In genomic region chr18:11105463-11105862, GRCh38 we compare ENCODE assay signal across 29 cellular contexts. TPM values are rescaled to one million over a fixed set of nuclear protein-coding genes. Genes with fewer than 3 reads are reported as not detected.
"Had no signal": no experiment of that assay in that cellular context is flagged by ENCODE, and none has a peak within 500 bp of the region (broad histone marks: within the 10 kb centered on the region; RNA-seq: fewer than 3 reads in every experiment).

No MANE protein-coding gene starts in this region.

- DNase-seq: activated B cell treated with CpG ODN at 0.5 μM for 24 hours; activated CD4-positive, alpha-beta T cell treated with anti-CD3 and anti-CD28 coated beads for 48 hours; activated CD4-positive, alpha-beta T cell treated with anti-CD3 and anti-CD28 coated beads, Interleukin-2, amount 50 U/mL, for 1 hour; activated CD4-positive, alpha-beta T cell treated with anti-CD3 and anti-CD28 coated beads, Interleukin-2, amount 50 U/mL, for 48 hours; activated CD8-positive, alpha-beta memory T cell treated with anti-CD3 and anti-CD28 coated beads for 24 hours; activated CD8-positive, alpha-beta T cell treated with anti-CD3 and anti-CD28 coated beads for 36 hours; activated effector memory CD4-positive, alpha-beta T cell treated with anti-CD3 and anti-CD28 coated beads, Interleukin-2, amount 50 U/mL, for 16 hours; activated naive CD4-positive, alpha-beta T cell treated with anti-CD3 and anti-CD28 coated beads for 36 hours; activated naive CD8-positive, alpha-beta T cell treated with anti-CD3 and anti-CD28 coated beads for 36 hours; activated naive CD8-positive, alpha-beta T cell treated with anti-CD3 and anti-CD28 coated beads, Interleukin-2, amount 50 U/mL, for 24 hours; activated T-cell treated with anti-CD3 and anti-CD28 coated beads, Interleukin-2, amount 50 U/mL, for 4 hours; adrenal gland; brain microvascular endothelial cell; cortex of kidney; dermis blood vessel endothelial cell; effector CD4-positive, alpha-beta T cell; effector memory CD8-positive, alpha-beta T cell; erythroblast; foreskin melanocyte; T-helper 1 cell; T-helper 17 cell; T1000; WERI-Rb-1 had no signal

- H3K27ac Mint-ChIP-seq: activated B cell treated with CpG ODN at 0.5 μM for 24 hours; activated CD8-positive, alpha-beta T cell treated with anti-CD3 and anti-CD28 coated beads for 36 hours; activated naive CD4-positive, alpha-beta T cell treated with anti-CD3 and anti-CD28 coated beads for 36 hours; activated naive CD4-positive, alpha-beta T cell treated with anti-CD3 and anti-CD28 coated beads, Interleukin-2, amount 50 U/mL, for 24 hours; activated naive CD8-positive, alpha-beta T cell treated with anti-CD3 and anti-CD28 coated beads for 36 hours; activated naive CD8-positive, alpha-beta T cell treated with anti-CD3 and anti-CD28 coated beads, Interleukin-2, amount 50 U/mL, for 24 hours; activated T-helper 2 cell treated with anti-CD3 and anti-CD28 coated beads, Interferon-gamma antibody, Interleukin-2, Interleukin-4, amounts not matched to agents 10 μg/mL and 5 μg/mL and 100 μg/mL, durations not matched to agents 14 hours and 24 hours and 36 hours; effector memory CD8-positive, alpha-beta T cell; T-helper 17 cell; T-helper 2 cell treated with Interferon-gamma antibody and Interleukin-4, amounts not matched to agents 5 μg/mL and 100 μg/mL, for 36 hours had no signal

- H3K9me3 Mint-ChIP-seq: activated B cell treated with CpG ODN at 0.5 μM for 24 hours; activated CD8-positive, alpha-beta T cell treated with anti-CD3 and anti-CD28 coated beads for 36 hours; activated naive CD4-positive, alpha-beta T cell treated with anti-CD3 and anti-CD28 coated beads for 36 hours; activated naive CD4-positive, alpha-beta T cell treated with anti-CD3 and anti-CD28 coated beads, Interleukin-2, amount 50 U/mL, for 24 hours; activated naive CD8-positive, alpha-beta T cell treated with anti-CD3 and anti-CD28 coated beads for 36 hours; activated naive CD8-positive, alpha-beta T cell treated with anti-CD3 and anti-CD28 coated beads, Interleukin-2, amount 50 U/mL, for 24 hours; activated T-cell treated with anti-CD3 and anti-CD28 coated beads, Interleukin-2, amount 50 U/mL, for 4 hours; activated T-helper 2 cell treated with anti-CD3 and anti-CD28 coated beads, Interferon-gamma antibody, Interleukin-2, Interleukin-4, amounts not matched to agents 10 μg/mL and 5 μg/mL and 100 μg/mL, durations not matched to agents 14 hours and 24 hours and 36 hours; central memory CD8-positive, alpha-beta T cell; T-helper 2 cell treated with Interferon-gamma antibody and Interleukin-4, amounts not matched to agents 5 μg/mL and 100 μg/mL, for 36 hours had no signal

- H3K27me3 Mint-ChIP-seq: activated B cell treated with CpG ODN at 0.5 μM for 24 hours; activated CD8-positive, alpha-beta T cell treated with anti-CD3 and anti-CD28 coated beads for 36 hours; activated naive CD4-positive, alpha-beta T cell treated with anti-CD3 and anti-CD28 coated beads, Interleukin-2, amount 50 U/mL, for 24 hours; activated naive CD8-positive, alpha-beta T cell treated with anti-CD3 and anti-CD28 coated beads for 36 hours; activated naive CD8-positive, alpha-beta T cell treated with anti-CD3 and anti-CD28 coated beads, Interleukin-2, amount 50 U/mL, for 24 hours; central memory CD8-positive, alpha-beta T cell; effector memory CD8-positive, alpha-beta T cell had no signal

- H3K36me3 Mint-ChIP-seq: activated naive CD4-positive, alpha-beta T cell treated with anti-CD3 and anti-CD28 coated beads, Interleukin-2, amount 50 U/mL, for 24 hours; activated naive CD8-positive, alpha-beta T cell treated with anti-CD3 and anti-CD28 coated beads for 36 hours had no signal

- ATAC-seq: activated CD4-positive, CD25-positive, alpha-beta regulatory T cell treated with anti-CD3 and anti-CD28 coated beads, Interleukin-2, amount 50 U/mL, for 24 hours; activated CD8-positive, alpha-beta T cell treated with anti-CD3 and anti-CD28 coated beads for 36 hours; activated naive CD8-positive, alpha-beta T cell treated with anti-CD3 and anti-CD28 coated beads, Interleukin-2, amount 50 U/mL, for 24 hours; activated T-cell treated with anti-CD3 and anti-CD28 coated beads, Interleukin-2, amount 50 U/mL, for 4 hours; effector memory CD8-positive, alpha-beta T cell; gastroesophageal sphincter; T-helper 17 cell had no signal

- H3K4me3 Mint-ChIP-seq: activated B cell treated with CpG ODN at 0.5 μM for 24 hours; activated CD8-positive, alpha-beta T cell treated with anti-CD3 and anti-CD28 coated beads for 36 hours; activated naive CD4-positive, alpha-beta T cell treated with anti-CD3 and anti-CD28 coated beads for 36 hours; activated naive CD4-positive, alpha-beta T cell treated with anti-CD3 and anti-CD28 coated beads, Interleukin-2, amount 50 U/mL, for 24 hours; activated naive CD8-positive, alpha-beta T cell treated with anti-CD3 and anti-CD28 coated beads for 36 hours; activated naive CD8-positive, alpha-beta T cell treated with anti-CD3 and anti-CD28 coated beads, Interleukin-2, amount 50 U/mL, for 24 hours; activated T-cell treated with anti-CD3 and anti-CD28 coated beads, Interleukin-2, amount 50 U/mL, for 4 hours; central memory CD8-positive, alpha-beta T cell; effector memory CD8-positive, alpha-beta T cell; T-helper 17 cell; T-helper 2 cell treated with Interferon-gamma antibody and Interleukin-4, amounts not matched to agents 5 μg/mL and 100 μg/mL, for 36 hours had no signal

- H3K4me1 Mint-ChIP-seq: activated B cell treated with CpG ODN at 0.5 μM for 24 hours; activated naive CD4-positive, alpha-beta T cell treated with anti-CD3 and anti-CD28 coated beads, Interleukin-2, amount 50 U/mL, for 24 hours; activated naive CD8-positive, alpha-beta T cell treated with anti-CD3 and anti-CD28 coated beads for 36 hours; activated naive CD8-positive, alpha-beta T cell treated with anti-CD3 and anti-CD28 coated beads, Interleukin-2, amount 50 U/mL, for 24 hours; central memory CD8-positive, alpha-beta T cell; T-helper 17 cell had no signal

RNA-seq across cellular contexts. Expression of gene PIEZO2, which starts 43.9 kb away (rescaled TPM):
- total RNA-seq: activated B cell treated with CpG ODN at 0.5 μM for 24 hours; activated CD8-positive, alpha-beta T cell treated with anti-CD3 and anti-CD28 coated beads for 36 hours; activated naive CD4-positive, alpha-beta T cell treated with anti-CD3 and anti-CD28 coated beads for 36 hours; activated naive CD8-positive, alpha-beta T cell treated with anti-CD3 and anti-CD28 coated beads for 36 hours; activated T-helper 2 cell treated with anti-CD3 and anti-CD28 coated beads, Interferon-gamma antibody, Interleukin-2, Interleukin-4, amounts not matched to agents 10 μg/mL and 5 μg/mL and 100 μg/mL, durations not matched to agents 14 hours and 24 hours and 36 hours; T-helper 17 cell had no signal
